Comparison of ENCODE assay signal across 1 cellular context in the genomic region with DNA sequence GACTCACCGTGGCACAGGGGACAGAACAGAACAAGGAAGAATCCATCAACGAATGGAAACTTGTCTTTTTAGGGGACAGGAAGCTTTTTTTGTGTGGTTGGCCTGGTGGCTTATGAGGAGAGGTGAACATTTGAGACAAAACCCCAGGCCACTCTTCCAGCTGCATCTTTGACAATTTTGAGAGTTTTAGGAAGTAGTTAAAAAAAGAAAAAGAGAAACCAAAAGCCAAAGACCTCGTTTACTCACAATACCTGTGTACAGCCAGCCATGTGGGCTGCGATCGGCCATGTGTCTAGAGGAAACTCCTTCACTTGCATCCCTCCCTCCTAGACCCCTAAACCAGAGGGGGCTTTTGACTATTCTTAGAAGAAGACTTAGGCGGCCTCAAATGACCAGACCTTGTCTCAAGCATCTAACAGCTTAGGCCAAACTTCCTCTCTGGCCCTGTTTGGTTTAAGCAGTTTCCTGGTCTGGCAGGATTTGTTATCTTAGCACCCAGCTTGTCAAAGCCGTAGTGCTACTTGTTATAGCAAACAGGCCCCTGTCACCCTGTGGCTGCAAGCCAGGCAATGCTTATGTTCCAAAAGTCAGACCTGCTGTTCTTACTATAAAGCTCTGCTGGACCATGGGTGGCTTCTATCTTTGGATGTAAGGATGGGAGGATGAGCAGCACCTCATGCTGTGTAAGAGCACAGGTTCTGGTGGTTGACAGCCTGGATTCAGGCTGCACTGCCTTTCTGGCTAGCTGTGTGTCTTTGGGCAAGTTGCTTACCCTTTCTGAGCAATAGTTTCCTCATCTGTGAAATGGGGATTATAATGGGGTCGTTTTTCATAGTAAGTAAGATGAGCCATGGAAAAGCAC.
A peak's percentile ranks its signal among the peaks of the same experiment; 100 is the strongest.
TF ChIP-seq lines count a peak whose summit lies in the region.

No MANE protein-coding gene starts in this region.

TF ChIP-seq in HepG2, 621 proteins besides CTCF, POLR2A, EP300 and RAD21:
- TF ChIP-seq ZNF24 (IDR thresholded peaks at IDR 0.05) (no peak), ZNF12 (CRISPR knock-in tag; IDR thresholded peaks at IDR 0.05) (peak; percentile 60; the same call in 1 of the 2 replicates), ZNF768 (CRISPR knock-in tag; IDR thresholded peaks at IDR 0.05) (peak; percentile 82; the same call in 1 of the 2 replicates)
